Comparison of ENCODE assay signal across 1 cellular context in the genomic region with DNA sequence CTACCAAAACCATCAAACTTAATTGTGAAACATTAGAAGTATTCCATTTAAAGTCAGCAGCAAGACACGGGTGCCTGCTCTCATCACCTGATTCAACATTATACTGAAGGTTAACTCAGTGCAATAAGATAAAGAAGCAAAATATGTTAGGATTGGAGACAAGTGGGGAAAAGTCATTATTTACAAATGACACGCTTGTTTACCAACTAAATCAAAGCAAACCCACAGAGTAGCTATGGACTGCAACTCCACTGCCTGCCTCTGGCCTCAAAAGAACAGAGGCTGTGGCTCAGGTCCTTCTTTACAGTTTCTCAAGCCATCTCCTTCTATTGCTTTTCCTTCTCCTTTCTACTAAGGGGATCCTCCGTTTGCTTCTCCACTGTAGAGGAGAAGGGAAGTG.
TF ChIP-seq lines count a peak whose summit lies in the region.

No MANE protein-coding gene starts in this region.

TF ChIP-seq in GM23338, 12 proteins besides CTCF, POLR2A, EP300 and RAD21:
- TF ChIP-seq ZNF462 (CRISPR knock-in tag; IDR thresholded peaks at IDR 0.05), result no peak
- no peak for TF ChIP-seq CREB1 (CRISPR knock-in tag; IDR thresholded peaks at IDR 0.05; ENCODE audit: low read depth)
- no peak for TF ChIP-seq ZNF331 (CRISPR knock-in tag; IDR thresholded peaks at IDR 0.05; ENCODE audit: low read depth)
- no peak for TF ChIP-seq ETS1 (IDR thresholded peaks at IDR 0.05)
- TF ChIP-seq EZH2 (IDR thresholded peaks at IDR 0.05; ENCODE audit: low read depth, unreplicated experiment), result no peak
- no peak for TF ChIP-seq ZNF114 (CRISPR knock-in tag; IDR thresholded peaks at IDR 0.05)
- TF ChIP-seq EZH2phosphoT487 (IDR thresholded peaks at IDR 0.05; ENCODE audit: unreplicated experiment), result no peak
